20 cellular contexts compared by ENCODE assay signal in genomic region chr6:17525637-17526036, GRCh38.
"Had no signal": no experiment of that assay in that cellular context is flagged by ENCODE, and none has a peak within 500 bp of the region (broad histone marks: within the 10 kb centered on the region; RNA-seq: fewer than 3 reads in every experiment).

No MANE protein-coding gene starts in this region.

- ATAC-seq: activated CD8-positive, alpha-beta T cell treated with anti-CD3 and anti-CD28 coated beads for 36 hours; body of pancreas; effector memory CD8-positive, alpha-beta T cell; left cardiac atrium; right cardiac atrium; stimulated activated naive CD8-positive, alpha-beta T cell treated with anti-CD3 and anti-CD28 coated beads, Interleukin-15, amount 100 ng/mL, for 72 hours had no signal

- DNase-seq: activated CD4-positive, alpha-beta T cell treated with anti-CD3 and anti-CD28 coated beads, Interleukin-2, amount 10 ng/mL, durations not matched to agents 24 days and 14 days; activated CD8-positive, alpha-beta T cell treated with anti-CD3 and anti-CD28 coated beads for 36 hours; activated naive CD4-positive, alpha-beta T cell treated with Interleukin-2 at 50 U/mL for 16 hours; activated naive CD8-positive, alpha-beta T cell treated with anti-CD3 and anti-CD28 coated beads, Interleukin-2, amount 10 ng/mL, durations not matched to agents 7 days and 5 days; activated T-cell treated with anti-CD3 and anti-CD28 coated beads, Interleukin-2, amount 50 U/mL, for 24 hours; amygdala; body of pancreas; effector memory CD8-positive, alpha-beta T cell; left cardiac atrium; right cardiac atrium; stimulated activated CD4-positive, alpha-beta T cell treated with anti-CD3 and anti-CD28 coated beads, Interleukin-4, amount 100 ng/mL, for 1 hour; stimulated activated naive CD8-positive, alpha-beta T cell treated with anti-CD3 and anti-CD28 coated beads, Interleukin-15, amount 100 ng/mL, for 72 hours; trophoblast cell had no signal

- H3K36me3 ChIP-seq: prostate gland, vagina had no signal

- H3K4me3 ChIP-seq: body of pancreas, prostate gland, skin epidermis, vagina had no signal

- H3K9me3 Mint-ChIP-seq: activated CD4-positive, alpha-beta T cell treated with anti-CD3 and anti-CD28 coated beads, Interleukin-2, amount 10 ng/mL, durations not matched to agents 24 days and 14 days; activated CD8-positive, alpha-beta T cell treated with anti-CD3 and anti-CD28 coated beads for 36 hours; activated T-helper 2 cell treated with anti-CD3 and anti-CD28 coated beads, Interferon-gamma antibody, Interleukin-2, Interleukin-4, amounts not matched to agents 10 μg/mL and 5 μg/mL and 100 μg/mL, durations not matched to agents 14 hours and 24 hours and 36 hours; stimulated activated naive CD8-positive, alpha-beta T cell treated with anti-CD3 and anti-CD28 coated beads, Interleukin-15, amount 100 ng/mL, for 72 hours had no signal

- H3K36me3 Mint-ChIP-seq: activated naive CD8-positive, alpha-beta T cell treated with anti-CD3 and anti-CD28 coated beads, Interleukin-2, amount 10 ng/mL, durations not matched to agents 7 days and 5 days had no signal

- H3K27ac Mint-ChIP-seq: activated CD4-positive, alpha-beta T cell treated with anti-CD3 and anti-CD28 coated beads, Interleukin-2, amount 10 ng/mL, durations not matched to agents 24 days and 14 days; activated CD8-positive, alpha-beta T cell treated with anti-CD3 and anti-CD28 coated beads for 36 hours; activated naive CD8-positive, alpha-beta T cell treated with anti-CD3 and anti-CD28 coated beads, Interleukin-2, amount 10 ng/mL, durations not matched to agents 7 days and 5 days; activated T-cell treated with anti-CD3 and anti-CD28 coated beads, Interleukin-2, amount 50 U/mL, for 24 hours; activated T-helper 2 cell treated with anti-CD3 and anti-CD28 coated beads, Interferon-gamma antibody, Interleukin-2, Interleukin-4, amounts not matched to agents 10 μg/mL and 5 μg/mL and 100 μg/mL, durations not matched to agents 14 hours and 24 hours and 36 hours; effector memory CD8-positive, alpha-beta T cell; mesothelial cell of epicardium; stimulated activated naive CD8-positive, alpha-beta T cell treated with anti-CD3 and anti-CD28 coated beads, Interleukin-15, amount 100 ng/mL, for 72 hours had no signal

- H3K27me3 ChIP-seq: body of pancreas, vagina had no signal

- H3K27ac ChIP-seq: body of pancreas, epithelial cell of prostate, prostate gland, skin epidermis, vagina had no signal

- H3K9me3 ChIP-seq: body of pancreas, prostate gland had no signal

- H3K4me1 ChIP-seq: body of pancreas, prostate gland, vagina had no signal

- H3K4me1 Mint-ChIP-seq: activated CD4-positive, alpha-beta T cell treated with anti-CD3 and anti-CD28 coated beads, Interleukin-2, amount 10 ng/mL, durations not matched to agents 24 days and 14 days; activated naive CD8-positive, alpha-beta T cell treated with anti-CD3 and anti-CD28 coated beads, Interleukin-2, amount 10 ng/mL, durations not matched to agents 7 days and 5 days; neural crest cell; stimulated activated naive CD8-positive, alpha-beta T cell treated with anti-CD3 and anti-CD28 coated beads, Interleukin-15, amount 100 ng/mL, for 72 hours had no signal

- H3K4me3 Mint-ChIP-seq: activated CD4-positive, alpha-beta T cell treated with anti-CD3 and anti-CD28 coated beads, Interleukin-2, amount 10 ng/mL, durations not matched to agents 24 days and 14 days; activated CD8-positive, alpha-beta T cell treated with anti-CD3 and anti-CD28 coated beads for 36 hours; activated naive CD8-positive, alpha-beta T cell treated with anti-CD3 and anti-CD28 coated beads, Interleukin-2, amount 10 ng/mL, durations not matched to agents 7 days and 5 days; activated T-cell treated with anti-CD3 and anti-CD28 coated beads, Interleukin-2, amount 50 U/mL, for 24 hours; effector memory CD8-positive, alpha-beta T cell; mesothelial cell of epicardium; neural crest cell; stimulated activated naive CD8-positive, alpha-beta T cell treated with anti-CD3 and anti-CD28 coated beads, Interleukin-15, amount 100 ng/mL, for 72 hours had no signal
